Comparison of ENCODE assay signal across 8 cellular contexts in the genomic region with DNA sequence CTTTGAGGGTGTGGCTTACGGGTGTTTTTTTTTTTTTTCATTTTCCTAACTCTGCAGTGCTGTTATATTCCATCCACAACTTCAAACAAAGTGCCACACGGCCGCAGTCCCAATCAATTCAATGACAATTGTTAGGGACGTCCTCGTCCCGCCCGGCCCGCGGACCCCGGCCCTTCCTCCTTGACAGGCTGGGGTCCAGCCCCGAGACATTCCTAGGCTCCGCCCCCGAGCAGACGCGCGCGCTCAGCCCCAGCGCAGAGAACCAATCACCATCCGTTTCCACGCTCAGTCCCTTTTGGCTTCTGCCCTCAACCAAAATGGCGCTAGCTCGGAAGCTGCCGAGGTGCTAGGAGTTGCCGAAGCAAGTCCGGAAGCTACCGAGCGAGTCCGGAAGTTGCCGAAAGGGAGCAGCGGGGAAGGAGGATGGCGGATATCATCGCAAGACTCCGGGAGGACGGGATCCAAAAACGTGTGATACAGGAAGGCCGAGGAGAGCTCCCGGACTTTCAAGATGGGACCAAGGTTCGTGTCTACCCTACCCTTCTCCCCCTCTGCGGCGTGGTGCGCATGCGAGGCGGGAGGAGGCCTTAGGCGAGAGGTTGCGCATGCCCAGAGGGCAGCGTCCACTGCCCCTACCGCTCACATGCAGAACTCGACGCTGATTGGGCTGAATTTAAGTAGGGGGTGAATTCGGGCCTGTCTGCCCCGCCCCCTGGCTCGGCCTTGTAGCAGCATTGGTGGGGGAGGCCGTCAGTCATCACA. TPM values are rescaled to one million over a fixed set of nuclear protein-coding genes. Genes with fewer than 3 reads are reported as not detected.
A peak's percentile ranks its signal among the peaks of the same experiment; 100 is the strongest.
DNase-seq lines count a peak whose midpoint lies in the region; ATAC-seq and TF ChIP-seq lines count a peak whose summit lies in the region.

A gene (plus strand): TSS at position 291 of the 762 bp plus-strand sequence. CDS start 133 bp downstream, at position 424.

- H3K27me3 ChIP-seq in mucosa of stomach (ENCODE audit: control insufficient read depth, insufficient read depth, low read length) = no peaks in the 10 kb centered on the region

- H3K4me1 ChIP-seq in mucosa of stomach (ENCODE audit: control insufficient read depth, insufficient read depth, low read length) = peaks cover 23% of the 10 kb centered on the region

- H3K9ac ChIP-seq in mucosa of stomach (ENCODE audit: low read length) = peak within 1 kb of the TSS; percentile 77

- peak; percentile 51 for ATAC-seq in GM21717 (IDR thresholded peaks at IDR 0.05; ENCODE audit: unreplicated experiment)

- no peaks in the 10 kb centered on the region for H3K9me3 ChIP-seq in mucosa of stomach (ENCODE audit: control insufficient read depth, low read length)

- H3K27me3 Mint-ChIP-seq in activated T-cell treated with anti-CD3 and anti-CD28 coated beads, Interleukin-2, amount 50 U/mL, for 24 hours = no peaks in the 10 kb centered on the region

- in situ Hi-C loops in KBM-7 (cut with MboI; ENCODE audit: low pct_unique_long_range_greater_than_20kb, low sequenced_read_pairs) = no loop called here

- H3K36me3 ChIP-seq in mucosa of stomach (ENCODE audit: control insufficient read depth, insufficient read depth, low read length) = no peaks in the 10 kb centered on the region

- H3K4me3 ChIP-seq in mucosa of stomach (ENCODE audit: low read length) = peak within 1 kb of the TSS; percentile 75

- H3K9me3 Mint-ChIP-seq in activated T-cell treated with anti-CD3 and anti-CD28 coated beads, Interleukin-2, amount 50 U/mL, for 24 hours = peaks cover 2% of the 10 kb centered on the region

- H3K4me3 Mint-ChIP-seq in activated T-cell treated with anti-CD3 and anti-CD28 coated beads, Interleukin-2, amount 50 U/mL, for 24 hours = peak within 1 kb of the TSS; percentile 85

- peak; percentile 99 for DNase-seq in DMS53 treated with DMSO at 0.1 percent for 48 hours (lab: John Stamatoyannopoulos, UW; ENCODE audit: unreplicated experiment)
- peak; percentile 98 for DNase-seq in KBM-7
- peak; percentile 97 for DNase-seq in activated T-cell treated with anti-CD3 and anti-CD28 coated beads, Interleukin-2, amount 50 U/mL, for 24 hours
- peak; percentile 98 for DNase-seq in erythroblast (lab: John Stamatoyannopoulos, UW)
- DNase-seq in stimulated activated CD8-positive, alpha-beta memory T cell treated with anti-CD3 and anti-CD28 coated beads, Interleukin-7, amount 100 ng/mL, for 1 hour (ENCODE audit: low read depth in 2 of 2) = peak; percentile 82 to 92

- peak; percentile 72 for TF ChIP-seq POLR2A in erythroblast (IDR thresholded peaks at IDR 0.05; ENCODE audit: low read length)

- H3K36me3 Mint-ChIP-seq in activated T-cell treated with anti-CD3 and anti-CD28 coated beads, Interleukin-2, amount 50 U/mL, for 24 hours (ENCODE audit: low read depth) = peaks cover 46% of the 10 kb centered on the region

- peak within 1 kb of the TSS; percentile 99 for H3K27ac Mint-ChIP-seq in activated T-cell treated with anti-CD3 and anti-CD28 coated beads, Interleukin-2, amount 50 U/mL, for 24 hours

- peaks cover 52% of the 10 kb centered on the region for H3K4me1 Mint-ChIP-seq in activated T-cell treated with anti-CD3 and anti-CD28 coated beads, Interleukin-2, amount 50 U/mL, for 24 hours (ENCODE audit: low read depth)

TF ChIP-seq in PFSK-1, 5 proteins besides CTCF, POLR2A, EP300 and RAD21:
- TF ChIP-seq, protein P1, sequence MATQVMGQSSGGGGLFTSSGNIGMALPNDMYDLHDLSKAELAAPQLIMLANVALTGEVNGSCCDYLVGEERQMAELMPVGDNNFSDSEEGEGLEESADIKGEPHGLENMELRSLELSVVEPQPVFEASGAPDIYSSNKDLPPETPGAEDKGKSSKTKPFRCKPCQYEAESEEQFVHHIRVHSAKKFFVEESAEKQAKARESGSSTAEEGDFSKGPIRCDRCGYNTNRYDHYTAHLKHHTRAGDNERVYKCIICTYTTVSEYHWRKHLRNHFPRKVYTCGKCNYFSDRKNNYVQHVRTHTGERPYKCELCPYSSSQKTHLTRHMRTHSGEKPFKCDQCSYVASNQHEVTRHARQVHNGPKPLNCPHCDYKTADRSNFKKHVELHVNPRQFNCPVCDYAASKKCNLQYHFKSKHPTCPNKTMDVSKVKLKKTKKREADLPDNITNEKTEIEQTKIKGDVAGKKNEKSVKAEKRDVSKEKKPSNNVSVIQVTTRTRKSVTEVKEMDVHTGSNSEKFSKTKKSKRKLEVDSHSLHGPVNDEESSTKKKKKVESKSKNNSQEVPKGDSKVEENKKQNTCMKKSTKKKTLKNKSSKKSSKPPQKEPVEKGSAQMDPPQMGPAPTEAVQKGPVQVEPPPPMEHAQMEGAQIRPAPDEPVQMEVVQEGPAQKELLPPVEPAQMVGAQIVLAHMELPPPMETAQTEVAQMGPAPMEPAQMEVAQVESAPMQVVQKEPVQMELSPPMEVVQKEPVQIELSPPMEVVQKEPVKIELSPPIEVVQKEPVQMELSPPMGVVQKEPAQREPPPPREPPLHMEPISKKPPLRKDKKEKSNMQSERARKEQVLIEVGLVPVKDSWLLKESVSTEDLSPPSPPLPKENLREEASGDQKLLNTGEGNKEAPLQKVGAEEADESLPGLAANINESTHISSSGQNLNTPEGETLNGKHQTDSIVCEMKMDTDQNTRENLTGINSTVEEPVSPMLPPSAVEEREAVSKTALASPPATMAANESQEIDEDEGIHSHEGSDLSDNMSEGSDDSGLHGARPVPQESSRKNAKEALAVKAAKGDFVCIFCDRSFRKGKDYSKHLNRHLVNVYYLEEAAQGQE (IDR thresholded peaks at IDR 0.05; ENCODE audit: insufficient read depth in 1 of 2, low read depth in 2 of 2, low read length in 2 of 2) = peak in 1 of 2 experiments; percentile 15; a peak in 1 of 4 replicates
- TF ChIP-seq FOXP2 (optimal IDR thresholded peaks at IDR 0.05; ENCODE audit: borderline replicate concordance, extremely low read depth, extremely low read length, insufficient read depth) (peak; percentile 57), TAF1 (IDR thresholded peaks at IDR 0.05; ENCODE audit: borderline replicate concordance, insufficient read depth, low read length) (peak; percentile 92), SIN3A (IDR thresholded peaks at IDR 0.05; ENCODE audit: borderline replicate concordance, insufficient read depth, low read length) (no peak), POLR2AphosphoS5 (IDR thresholded peaks at IDR 0.05; ENCODE audit: low read depth, low read length) (peak; percentile 73)

RNA-seq across cellular contexts. Expression of the gene that starts here (rescaled TPM):
- 144 TPM for polyA plus RNA-seq in PFSK-1 (2012; ENCODE audit: insufficient read length, low read depth)

Comparison
In these comparisons a context has a peak if more than half of its experiments do, and no peak if none do; other contexts are left out.
1. Peak in every context shown above with its lines: DNase-seq, ATAC-seq and H3K4me3 ChIP-seq.